16 cellular contexts compared by ENCODE assay signal in the genomic region with DNA sequence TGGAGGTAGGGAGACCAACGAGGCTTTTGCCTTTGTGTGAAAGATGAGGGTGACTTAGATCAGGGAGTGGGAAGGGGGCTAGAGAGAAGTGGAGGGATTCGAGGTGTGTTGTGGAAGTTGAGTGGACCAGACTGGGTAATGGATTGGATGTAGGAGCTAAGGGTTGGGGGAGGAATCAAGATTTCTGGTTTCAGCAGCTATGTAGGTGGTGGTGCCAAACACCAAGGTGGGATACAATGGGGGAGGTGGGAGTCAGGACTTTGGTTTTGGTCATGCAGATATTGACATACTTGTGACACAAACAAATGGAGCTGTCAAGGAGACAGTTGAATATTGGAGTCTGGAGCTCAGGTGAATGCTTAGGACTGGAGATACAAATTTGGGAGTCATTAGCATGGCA.
DNase-seq lines count a peak whose midpoint lies in the region; ATAC-seq, FAIRE-seq and TF ChIP-seq lines count a peak whose summit lies in the region.
"Had no signal": no experiment of that assay in that cellular context is flagged by ENCODE, and none has a peak within 500 bp of the region (broad histone marks: within the 10 kb centered on the region; RNA-seq: fewer than 3 reads in every experiment).

No MANE protein-coding gene starts in this region.

- no peaks in the 10 kb centered on the region for H3K36me3 Mint-ChIP-seq in astrocyte (ENCODE audit: low read depth, unreplicated experiment)
- H3K36me3 Mint-ChIP-seq in nephron (ENCODE audit: low read depth) = no peaks in the 10 kb centered on the region
- H3K36me3 Mint-ChIP-seq: CD14-positive monocyte had no signal

- H3K4me3 Mint-ChIP-seq in astrocyte (ENCODE audit: unreplicated experiment) = no peak overlapping the region
- H3K4me3 Mint-ChIP-seq in nephron = no peak overlapping the region
- H3K4me3 Mint-ChIP-seq: CD14-positive monocyte; CD8-positive, alpha-beta memory T cell had no signal

- no peak overlapping the region for H3K9ac ChIP-seq in astrocyte (ENCODE audit: low read length)

- H3K27ac ChIP-seq in cardiac muscle cell (peak overlapping the region; percentile 18), astrocyte (ENCODE audit: low read depth, low read length) (no peak overlapping the region), thyroid gland (peak overlapping the region; percentile 90 to 94 (median 93))
- H3K27ac ChIP-seq: 22Rv1 had no signal

- no peaks in the 10 kb centered on the region for H3K79me2 ChIP-seq in astrocyte (ENCODE audit: insufficient read depth, low read length)

- no peaks in the 10 kb centered on the region for H3K36me3 ChIP-seq in cardiac muscle cell
- no peaks in the 10 kb centered on the region for H3K36me3 ChIP-seq in astrocyte (ENCODE audit: insufficient read depth, low read length)
- no peaks in the 10 kb centered on the region for H3K36me3 ChIP-seq in thyroid gland

- peaks cover 8% of the 10 kb centered on the region for H3K4me1 ChIP-seq in cardiac muscle cell (ENCODE audit: low read depth)
- H3K4me1 ChIP-seq in astrocyte (ENCODE audit: insufficient read depth, low read length) = no peaks in the 10 kb centered on the region
- peaks cover 15 to 40% of the 10 kb centered on the region in 2 donors for H3K4me1 ChIP-seq in thyroid gland
- H3K4me1 ChIP-seq: Caco-2 had no signal

- no peaks in the 10 kb centered on the region for H3K9me3 ChIP-seq in cardiac muscle cell (ENCODE audit: low read depth)
- no peaks in the 10 kb centered on the region for H3K9me3 ChIP-seq in astrocyte (ENCODE audit: insufficient read depth, low read depth, low read length)
- H3K9me3 ChIP-seq in thyroid gland = no peaks in the 10 kb centered on the region
- H3K9me3 ChIP-seq: Caco-2 had no signal

- H4K20me1 ChIP-seq in astrocyte (ENCODE audit: insufficient read depth, low read length) = no peaks in the 10 kb centered on the region

- no peak for ATAC-seq in left cardiac atrium

- H3K4me3 ChIP-seq in cardiac muscle cell (no peak overlapping the region), astrocyte (ENCODE audit: insufficient read depth, low read depth, low read length) (no peak overlapping the region), thyroid gland (replicated peaks in 1 of 3) (no peak overlapping the region)

- H3K27me3 ChIP-seq in cardiac muscle cell (no peaks in the 10 kb centered on the region), astrocyte (ENCODE audit: insufficient read depth, low read length) (no peaks in the 10 kb centered on the region), thyroid gland (no peaks in the 10 kb centered on the region)

- 41 to 47% methylated on average over 2 of the region's 2 CpGs for WGBS in thyroid gland, 2 donors

- TF ChIP-seq CTCF in cardiac muscle cell (IDR thresholded peaks at IDR 0.05; ENCODE audit: low read depth, low read length) (no peak), astrocyte (IDR thresholded peaks at IDR 0.05; ENCODE audit: insufficient read depth, low read depth, low read length) (no peak), nephron (IDR thresholded peaks at IDR 0.05; ENCODE audit: unreplicated experiment in 3 of 3) (no peak), thyroid gland (IDR thresholded peaks at IDR 0.05) (no peak)

- no peak for DNase-seq in cardiac muscle cell (ENCODE audit: low read depth in 1 of 2, low spot score in 1 of 2)
- DNase-seq in left cardiac atrium = no peak
- no peak for DNase-seq in astrocyte (ENCODE audit: low read depth)
- no peak for DNase-seq in thyroid gland
- DNase-seq in NCI-H226 = no peak
- no peak for DNase-seq in erythroblast (lab: John Stamatoyannopoulos, UW)
- DNase-seq in NCI-H187 (lab: John Stamatoyannopoulos, UW) = no peak
- DNase-seq: Caco-2; CD8-positive, alpha-beta memory T cell; DND-41; GDM1; HCEC 1CT had no signal

- H3K4me1 Mint-ChIP-seq in astrocyte (ENCODE audit: low read depth, unreplicated experiment) (peaks cover 5% of the 10 kb centered on the region), nephron (peaks cover 39% of the 10 kb centered on the region)

- H3K9me3 Mint-ChIP-seq in astrocyte (ENCODE audit: unreplicated experiment) = no peaks in the 10 kb centered on the region
- no peaks in the 10 kb centered on the region for H3K9me3 Mint-ChIP-seq in nephron
- H3K9me3 Mint-ChIP-seq: CD8-positive, alpha-beta memory T cell had no signal

- TF ChIP-seq POLR2A in thyroid gland (IDR thresholded peaks at IDR 0.05) = no peak
- no peak for TF ChIP-seq POLR2A in erythroblast (IDR thresholded peaks at IDR 0.05; ENCODE audit: low read length)

- peak; percentile 62 for FAIRE-seq in astrocyte (lab: Jason Lieb, UNC)
- FAIRE-seq: GM12892 had no signal

- intact Hi-C loops in left cardiac atrium (cut with DNase I) (no loop called here), thyroid gland (cut with DNase I) (no loop called here)

- no peak overlapping the region for H3K4me2 ChIP-seq in astrocyte (ENCODE audit: low read length)

- peaks cover 3% of the 10 kb centered on the region for H3K27me3 Mint-ChIP-seq in astrocyte (ENCODE audit: low read depth, unreplicated experiment)
- no peaks in the 10 kb centered on the region for H3K27me3 Mint-ChIP-seq in nephron (ENCODE audit: low read depth)

- no peak overlapping the region for H3K27ac Mint-ChIP-seq in astrocyte (ENCODE audit: unreplicated experiment)
- H3K27ac Mint-ChIP-seq in nephron = peak overlapping the region; percentile 13 to 64 (median 50)

- H2AFZ ChIP-seq in astrocyte (ENCODE audit: low read depth, low read length) = no peak overlapping the region
